ENCODE assay signal across 1 cellular context in genomic region chr1:42935313-42935624, GRCh38.
TF ChIP-seq lines count a peak whose summit lies in the region.

No MANE protein-coding gene starts in this region.

TF ChIP-seq in K562, 482 proteins besides CTCF, POLR2A, EP300 and RAD21 (continued from another document and continues in another):
- peak; percentile 10; the same call in 1 of the 2 replicates for TF ChIP-seq ZNF592 (IDR thresholded peaks at IDR 0.05)
- TF ChIP-seq ZFX (CRISPR knock-in tag; IDR thresholded peaks at IDR 0.05): no peak
- 0 out of 2 replicates have a peak, but pooled peaks have one; percentile 21 for TF ChIP-seq CREB3 (tag; conservative IDR thresholded peaks at IDR 0.05; ENCODE audit: low read depth)
- no peak for TF ChIP-seq DMBX1 (CRISPR knock-in tag; IDR thresholded peaks at IDR 0.05; ENCODE audit: borderline replicate concordance)
- TF ChIP-seq THRA (IDR thresholded peaks at IDR 0.05): no peak
- 0 out of 2 replicates have a peak, but pooled peaks have one; percentile 12 for TF ChIP-seq SPI1 (IDR thresholded peaks at IDR 0.05; ENCODE audit: borderline replicate concordance, low read depth, low read length)
- no peak for TF ChIP-seq ZNF830 (CRISPR knock-in tag; IDR thresholded peaks at IDR 0.05)
- TF ChIP-seq ADNP (tag; IDR thresholded peaks at IDR 0.05): no peak
- no peak for TF ChIP-seq ZNF140 (CRISPR knock-in tag; IDR thresholded peaks at IDR 0.05)
- TF ChIP-seq NR2F6 (CRISPR knock-in tag; IDR thresholded peaks at IDR 0.05): no peak
- TF ChIP-seq ESRRB (CRISPR knock-in tag; IDR thresholded peaks at IDR 0.05; ENCODE audit: borderline replicate concordance): no peak
- TF ChIP-seq GTF2E2 (tag; IDR thresholded peaks at IDR 0.05): no peak
- no peak for TF ChIP-seq ETS1 (conservative IDR thresholded peaks at IDR 0.05; ENCODE audit: control insufficient read depth, low read depth, low read length)
- no peak; the same call in 1 of the 2 replicates for TF ChIP-seq POLR2G (IDR thresholded peaks at IDR 0.05; ENCODE audit: low read depth, low read length)
- TF ChIP-seq ATF3 (IDR thresholded peaks at IDR 0.05): no peak
- no peak for TF ChIP-seq ATF3 (CRISPR knock-in tag; conservative IDR thresholded peaks at IDR 0.05)
- no peak for TF ChIP-seq ZFP30 (CRISPR knock-in tag; IDR thresholded peaks at IDR 0.05; ENCODE audit: borderline replicate concordance)
- no peak for TF ChIP-seq GATA2 (CRISPR knock-in tag; IDR thresholded peaks at IDR 0.05)
- no peak for TF ChIP-seq BMI1 (IDR thresholded peaks at IDR 0.05; ENCODE audit: low read length)
- TF ChIP-seq TRIM28 (IDR thresholded peaks at IDR 0.05): no peak
- no peak for TF ChIP-seq DPF2 (IDR thresholded peaks at IDR 0.05)
- TF ChIP-seq NR2C1 (IDR thresholded peaks at IDR 0.05): no peak
- 0 out of 2 replicates have a peak, but pooled peaks have one; percentile 14 for TF ChIP-seq NR2C1 (tag; IDR thresholded peaks at IDR 0.05)
- TF ChIP-seq RNF2 (IDR thresholded peaks at IDR 0.05): no peak
- TF ChIP-seq TCF7L2 (IDR thresholded peaks at IDR 0.05; ENCODE audit: low read depth, low read length): no peak
- no peak for TF ChIP-seq MTA2 (IDR thresholded peaks at IDR 0.05; ENCODE audit: low read depth)
- no peak for TF ChIP-seq ATF6 (CRISPR knock-in tag; IDR thresholded peaks at IDR 0.05)
- no peak for TF ChIP-seq MGA (IDR thresholded peaks at IDR 0.05)
- TF ChIP-seq MAX (CRISPR knock-in tag; IDR thresholded peaks at IDR 0.05): peak; percentile 19; the same call in 1 of the 2 replicates
- no peak for TF ChIP-seq SREBF1 (IDR thresholded peaks at IDR 0.05; ENCODE audit: borderline replicate concordance, low read depth, low read length)
- no peak for TF ChIP-seq SREBF2 (CRISPR knock-in tag; IDR thresholded peaks at IDR 0.05)
- TF ChIP-seq PKNOX1 (IDR thresholded peaks at IDR 0.05): no peak
- TF ChIP-seq ZC3H4 (CRISPR knock-in tag; IDR thresholded peaks at IDR 0.05; ENCODE audit: borderline replicate concordance): peak; percentile 52; the same call in 1 of the 2 replicates
- TF ChIP-seq HDAC8 (tag; IDR thresholded peaks at IDR 0.05): no peak
- TF ChIP-seq SIRT6 (IDR thresholded peaks at IDR 0.05; ENCODE audit: low read depth, low read length): no peak
- TF ChIP-seq EZH2 (IDR thresholded peaks at IDR 0.05; ENCODE audit: borderline replicate concordance, low read depth, low read length): no peak
- TF ChIP-seq PCBP2 (IDR thresholded peaks at IDR 0.05; ENCODE audit: low read depth, low read length, poor library complexity, severe bottlenecking): no peak
- TF ChIP-seq HNRNPL (IDR thresholded peaks at IDR 0.05; ENCODE audit: low read depth, low read length): no peak
